In the genomic region with DNA sequence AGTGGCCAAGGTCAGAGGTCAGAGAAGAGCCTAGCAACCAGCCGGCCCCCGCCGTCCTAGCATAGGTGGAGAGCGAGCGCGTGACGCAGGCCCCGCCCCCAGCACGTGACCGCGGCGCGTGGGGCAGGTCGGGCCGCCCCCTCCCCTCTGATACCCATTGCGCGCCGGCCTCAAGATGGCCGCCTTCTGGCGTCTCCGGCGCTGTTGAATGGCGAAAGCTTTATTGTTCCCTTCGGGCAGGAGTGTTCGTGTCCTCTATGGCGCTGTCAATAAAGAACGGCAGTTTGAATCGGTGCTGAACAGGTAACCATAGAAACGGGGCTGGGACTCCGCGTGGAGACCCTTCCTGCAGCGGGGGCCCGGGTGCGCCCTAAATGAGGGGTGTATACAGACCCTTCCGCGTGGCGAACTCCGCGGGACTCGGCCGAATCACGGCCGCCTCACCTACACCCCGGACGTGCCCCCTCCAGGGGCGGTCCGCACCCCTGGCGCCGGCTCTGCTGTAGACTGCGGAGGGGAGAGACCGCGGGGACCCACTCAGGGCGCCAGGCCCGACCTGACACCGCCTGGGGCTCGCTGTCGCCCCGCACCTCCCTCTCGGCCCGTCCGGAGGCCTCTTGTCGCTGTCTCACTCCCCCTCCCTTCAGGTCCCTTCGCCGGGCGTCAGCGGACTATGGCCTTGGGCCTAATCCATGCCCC, we compare ENCODE assay signal across 1 cellular context.
A peak's percentile ranks its signal among the peaks of the same experiment; 100 is the strongest.
TF ChIP-seq lines count a peak whose summit lies in the region.

A gene with protein sequence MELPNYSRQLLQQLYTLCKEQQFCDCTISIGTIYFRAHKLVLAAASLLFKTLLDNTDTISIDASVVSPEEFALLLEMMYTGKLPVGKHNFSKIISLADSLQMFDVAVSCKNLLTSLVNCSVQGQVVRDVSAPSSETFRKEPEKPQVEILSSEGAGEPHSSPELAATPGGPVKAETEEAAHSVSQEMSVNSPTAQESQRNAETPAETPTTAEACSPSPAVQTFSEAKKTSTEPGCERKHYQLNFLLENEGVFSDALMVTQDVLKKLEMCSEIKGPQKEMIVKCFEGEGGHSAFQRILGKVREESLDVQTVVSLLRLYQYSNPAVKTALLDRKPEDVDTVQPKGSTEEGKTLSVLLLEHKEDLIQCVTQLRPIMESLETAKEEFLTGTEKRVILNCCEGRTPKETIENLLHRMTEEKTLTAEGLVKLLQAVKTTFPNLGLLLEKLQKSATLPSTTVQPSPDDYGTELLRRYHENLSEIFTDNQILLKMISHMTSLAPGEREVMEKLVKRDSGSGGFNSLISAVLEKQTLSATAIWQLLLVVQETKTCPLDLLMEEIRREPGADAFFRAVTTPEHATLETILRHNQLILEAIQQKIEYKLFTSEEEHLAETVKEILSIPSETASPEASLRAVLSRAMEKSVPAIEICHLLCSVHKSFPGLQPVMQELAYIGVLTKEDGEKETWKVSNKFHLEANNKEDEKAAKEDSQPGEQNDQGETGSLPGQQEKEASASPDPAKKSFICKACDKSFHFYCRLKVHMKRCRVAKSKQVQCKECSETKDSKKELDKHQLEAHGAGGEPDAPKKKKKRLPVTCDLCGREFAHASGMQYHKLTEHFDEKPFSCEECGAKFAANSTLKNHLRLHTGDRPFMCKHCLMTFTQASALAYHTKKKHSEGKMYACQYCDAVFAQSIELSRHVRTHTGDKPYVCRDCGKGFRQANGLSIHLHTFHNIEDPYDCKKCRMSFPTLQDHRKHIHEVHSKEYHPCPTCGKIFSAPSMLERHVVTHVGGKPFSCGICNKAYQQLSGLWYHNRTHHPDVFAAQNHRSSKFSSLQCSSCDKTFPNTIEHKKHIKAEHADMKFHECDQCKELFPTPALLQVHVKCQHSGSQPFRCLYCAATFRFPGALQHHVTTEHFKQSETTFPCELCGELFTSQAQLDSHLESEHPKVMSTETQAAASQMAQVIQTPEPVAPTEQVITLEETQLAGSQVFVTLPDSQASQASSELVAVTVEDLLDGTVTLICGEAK (plus strand): TSS at position 150 of the 699 bp plus-strand sequence. CDS start 38,098 bp downstream, outside the sequence.

TF ChIP-seq in HepG2, 621 proteins besides CTCF, POLR2A, EP300 and RAD21 (continued from another document and continues in another):
- TF ChIP-seq, protein P1, sequence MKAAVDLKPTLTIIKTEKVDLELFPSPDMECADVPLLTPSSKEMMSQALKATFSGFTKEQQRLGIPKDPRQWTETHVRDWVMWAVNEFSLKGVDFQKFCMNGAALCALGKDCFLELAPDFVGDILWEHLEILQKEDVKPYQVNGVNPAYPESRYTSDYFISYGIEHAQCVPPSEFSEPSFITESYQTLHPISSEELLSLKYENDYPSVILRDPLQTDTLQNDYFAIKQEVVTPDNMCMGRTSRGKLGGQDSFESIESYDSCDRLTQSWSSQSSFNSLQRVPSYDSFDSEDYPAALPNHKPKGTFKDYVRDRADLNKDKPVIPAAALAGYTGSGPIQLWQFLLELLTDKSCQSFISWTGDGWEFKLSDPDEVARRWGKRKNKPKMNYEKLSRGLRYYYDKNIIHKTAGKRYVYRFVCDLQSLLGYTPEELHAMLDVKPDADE (CRISPR knock-in tag; IDR thresholded peaks at IDR 0.05): no peak
- TF ChIP-seq, protein P2, sequence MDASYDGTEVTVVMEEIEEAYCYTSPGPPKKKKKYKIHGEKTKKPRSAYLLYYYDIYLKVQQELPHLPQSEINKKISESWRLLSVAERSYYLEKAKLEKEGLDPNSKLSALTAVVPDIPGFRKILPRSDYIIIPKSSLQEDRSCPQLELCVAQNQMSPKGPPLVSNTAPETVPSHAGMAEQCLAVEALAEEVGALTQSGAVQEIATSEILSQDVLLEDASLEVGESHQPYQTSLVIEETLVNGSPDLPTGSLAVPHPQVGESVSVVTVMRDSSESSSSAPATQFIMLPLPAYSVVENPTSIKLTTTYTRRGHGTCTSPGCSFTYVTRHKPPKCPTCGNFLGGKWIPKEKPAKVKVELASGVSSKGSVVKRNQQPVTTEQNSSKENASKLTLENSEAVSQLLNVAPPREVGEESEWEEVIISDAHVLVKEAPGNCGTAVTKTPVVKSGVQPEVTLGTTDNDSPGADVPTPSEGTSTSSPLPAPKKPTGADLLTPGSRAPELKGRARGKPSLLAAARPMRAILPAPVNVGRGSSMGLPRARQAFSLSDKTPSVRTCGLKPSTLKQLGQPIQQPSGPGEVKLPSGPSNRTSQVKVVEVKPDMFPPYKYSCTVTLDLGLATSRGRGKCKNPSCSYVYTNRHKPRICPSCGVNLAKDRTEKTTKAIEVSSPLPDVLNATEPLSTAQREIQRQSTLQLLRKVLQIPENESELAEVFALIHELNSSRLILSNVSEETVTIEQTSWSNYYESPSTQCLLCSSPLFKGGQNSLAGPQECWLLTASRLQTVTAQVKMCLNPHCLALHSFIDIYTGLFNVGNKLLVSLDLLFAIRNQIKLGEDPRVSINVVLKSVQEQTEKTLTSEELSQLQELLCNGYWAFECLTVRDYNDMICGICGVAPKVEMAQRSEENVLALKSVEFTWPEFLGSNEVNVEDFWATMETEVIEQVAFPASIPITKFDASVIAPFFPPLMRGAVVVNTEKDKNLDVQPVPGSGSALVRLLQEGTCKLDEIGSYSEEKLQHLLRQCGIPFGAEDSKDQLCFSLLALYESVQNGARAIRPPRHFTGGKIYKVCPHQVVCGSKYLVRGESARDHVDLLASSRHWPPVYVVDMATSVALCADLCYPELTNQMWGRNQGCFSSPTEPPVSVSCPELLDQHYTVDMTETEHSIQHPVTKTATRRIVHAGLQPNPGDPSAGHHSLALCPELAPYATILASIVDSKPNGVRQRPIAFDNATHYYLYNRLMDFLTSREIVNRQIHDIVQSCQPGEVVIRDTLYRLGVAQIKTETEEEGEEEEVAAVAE (CRISPR knock-in tag; IDR thresholded peaks at IDR 0.05; ENCODE audit: borderline replicate concordance): peak; percentile 48; the same call in 1 of the 2 replicates
- peak; percentile 92 for TF ChIP-seq MAZ (IDR thresholded peaks at IDR 0.05; ENCODE audit: borderline replicate concordance, low read depth, low read length)
- peak; percentile 66; the same call in 1 of the 2 replicates for TF ChIP-seq MAZ (CRISPR knock-in tag; IDR thresholded peaks at IDR 0.05; ENCODE audit: low read depth)
- TF ChIP-seq MYC (CRISPR knock-in tag; IDR thresholded peaks at IDR 0.05; ENCODE audit: borderline replicate concordance): peak; percentile 90
- TF ChIP-seq NR2C2 (CRISPR knock-in tag; IDR thresholded peaks at IDR 0.05; ENCODE audit: borderline replicate concordance): peak; percentile 96
- no peak for TF ChIP-seq ELF4 (CRISPR knock-in tag; IDR thresholded peaks at IDR 0.05; ENCODE audit: borderline replicate concordance)
- TF ChIP-seq, protein P3, sequence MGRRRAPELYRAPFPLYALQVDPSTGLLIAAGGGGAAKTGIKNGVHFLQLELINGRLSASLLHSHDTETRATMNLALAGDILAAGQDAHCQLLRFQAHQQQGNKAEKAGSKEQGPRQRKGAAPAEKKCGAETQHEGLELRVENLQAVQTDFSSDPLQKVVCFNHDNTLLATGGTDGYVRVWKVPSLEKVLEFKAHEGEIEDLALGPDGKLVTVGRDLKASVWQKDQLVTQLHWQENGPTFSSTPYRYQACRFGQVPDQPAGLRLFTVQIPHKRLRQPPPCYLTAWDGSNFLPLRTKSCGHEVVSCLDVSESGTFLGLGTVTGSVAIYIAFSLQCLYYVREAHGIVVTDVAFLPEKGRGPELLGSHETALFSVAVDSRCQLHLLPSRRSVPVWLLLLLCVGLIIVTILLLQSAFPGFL (CRISPR knock-in tag; IDR thresholded peaks at IDR 0.05): no peak
- peak; percentile 89 for TF ChIP-seq MXD4 (CRISPR knock-in tag; IDR thresholded peaks at IDR 0.05)
- peak; percentile 67; the same call in 1 of the 2 replicates for TF ChIP-seq DR1 (CRISPR knock-in tag; IDR thresholded peaks at IDR 0.05)
- TF ChIP-seq RFX1 (IDR thresholded peaks at IDR 0.05): peak; percentile 75
- TF ChIP-seq ZNF292 (CRISPR knock-in tag; IDR thresholded peaks at IDR 0.05; ENCODE audit: borderline replicate concordance, low read depth): no peak
- TF ChIP-seq, protein P4, sequence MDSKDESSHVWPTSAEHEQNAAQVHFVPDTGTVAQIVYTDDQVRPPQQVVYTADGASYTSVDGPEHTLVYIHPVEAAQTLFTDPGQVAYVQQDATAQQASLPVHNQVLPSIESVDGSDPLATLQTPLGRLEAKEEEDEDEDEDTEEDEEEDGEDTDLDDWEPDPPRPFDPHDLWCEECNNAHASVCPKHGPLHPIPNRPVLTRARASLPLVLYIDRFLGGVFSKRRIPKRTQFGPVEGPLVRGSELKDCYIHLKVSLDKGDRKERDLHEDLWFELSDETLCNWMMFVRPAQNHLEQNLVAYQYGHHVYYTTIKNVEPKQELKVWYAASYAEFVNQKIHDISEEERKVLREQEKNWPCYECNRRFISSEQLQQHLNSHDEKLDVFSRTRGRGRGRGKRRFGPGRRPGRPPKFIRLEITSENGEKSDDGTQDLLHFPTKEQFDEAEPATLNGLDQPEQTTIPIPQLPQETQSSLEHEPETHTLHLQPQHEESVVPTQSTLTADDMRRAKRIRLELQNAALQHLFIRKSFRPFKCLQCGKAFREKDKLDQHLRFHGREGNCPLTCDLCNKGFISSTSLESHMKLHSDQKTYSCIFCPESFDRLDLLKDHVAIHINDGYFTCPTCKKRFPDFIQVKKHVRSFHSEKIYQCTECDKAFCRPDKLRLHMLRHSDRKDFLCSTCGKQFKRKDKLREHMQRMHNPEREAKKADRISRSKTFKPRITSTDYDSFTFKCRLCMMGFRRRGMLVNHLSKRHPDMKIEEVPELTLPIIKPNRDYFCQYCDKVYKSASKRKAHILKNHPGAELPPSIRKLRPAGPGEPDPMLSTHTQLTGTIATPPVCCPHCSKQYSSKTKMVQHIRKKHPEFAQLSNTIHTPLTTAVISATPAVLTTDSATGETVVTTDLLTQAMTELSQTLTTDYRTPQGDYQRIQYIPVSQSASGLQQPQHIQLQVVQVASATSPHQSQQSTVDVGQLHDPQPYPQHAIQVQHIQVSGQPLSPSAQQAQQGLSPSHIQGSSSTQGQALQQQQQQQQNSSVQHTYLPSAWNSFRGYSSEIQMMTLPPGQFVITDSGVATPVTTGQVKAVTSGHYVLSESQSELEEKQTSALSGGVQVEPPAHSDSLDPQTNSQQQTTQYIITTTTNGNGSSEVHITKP (CRISPR knock-in tag; IDR thresholded peaks at IDR 0.05; ENCODE audit: low read depth): 0 out of 2 replicates have a peak, but pooled peaks have one; percentile 33
- no peak for TF ChIP-seq MBD4 (IDR thresholded peaks at IDR 0.05; ENCODE audit: borderline replicate concordance, low read length)
- peak; percentile 85 for TF ChIP-seq RXRA (CRISPR knock-in tag; IDR thresholded peaks at IDR 0.05)
- no peak for TF ChIP-seq HMGA1 (CRISPR knock-in tag; conservative IDR thresholded peaks at IDR 0.05)
- TF ChIP-seq KDM1A (CRISPR knock-in tag; IDR thresholded peaks at IDR 0.05): peak; percentile 24; the same call in 1 of the 2 replicates
- TF ChIP-seq, protein P5, sequence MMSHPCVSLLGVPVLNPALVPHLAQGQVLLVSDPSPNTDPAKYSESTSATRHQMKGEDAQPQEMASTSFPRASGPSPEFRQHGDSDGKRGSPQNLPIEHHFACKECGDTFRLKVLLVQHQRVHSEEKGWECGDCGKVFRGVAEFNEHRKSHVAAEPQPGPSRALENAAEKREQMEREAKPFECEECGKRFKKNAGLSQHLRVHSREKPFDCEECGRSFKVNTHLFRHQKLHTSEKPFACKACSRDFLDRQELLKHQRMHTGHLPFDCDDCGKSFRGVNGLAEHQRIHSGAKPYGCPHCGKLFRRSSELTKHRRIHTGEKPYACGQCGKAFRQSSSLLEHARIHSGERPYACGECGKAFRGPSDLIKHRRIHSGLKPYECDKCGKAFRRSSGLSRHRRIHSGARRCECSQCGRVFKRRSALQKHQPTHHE (CRISPR knock-in tag; IDR thresholded peaks at IDR 0.05; ENCODE audit: borderline replicate concordance): peak; percentile 21; the same call in 1 of the 2 replicates
- TF ChIP-seq, protein P6, sequence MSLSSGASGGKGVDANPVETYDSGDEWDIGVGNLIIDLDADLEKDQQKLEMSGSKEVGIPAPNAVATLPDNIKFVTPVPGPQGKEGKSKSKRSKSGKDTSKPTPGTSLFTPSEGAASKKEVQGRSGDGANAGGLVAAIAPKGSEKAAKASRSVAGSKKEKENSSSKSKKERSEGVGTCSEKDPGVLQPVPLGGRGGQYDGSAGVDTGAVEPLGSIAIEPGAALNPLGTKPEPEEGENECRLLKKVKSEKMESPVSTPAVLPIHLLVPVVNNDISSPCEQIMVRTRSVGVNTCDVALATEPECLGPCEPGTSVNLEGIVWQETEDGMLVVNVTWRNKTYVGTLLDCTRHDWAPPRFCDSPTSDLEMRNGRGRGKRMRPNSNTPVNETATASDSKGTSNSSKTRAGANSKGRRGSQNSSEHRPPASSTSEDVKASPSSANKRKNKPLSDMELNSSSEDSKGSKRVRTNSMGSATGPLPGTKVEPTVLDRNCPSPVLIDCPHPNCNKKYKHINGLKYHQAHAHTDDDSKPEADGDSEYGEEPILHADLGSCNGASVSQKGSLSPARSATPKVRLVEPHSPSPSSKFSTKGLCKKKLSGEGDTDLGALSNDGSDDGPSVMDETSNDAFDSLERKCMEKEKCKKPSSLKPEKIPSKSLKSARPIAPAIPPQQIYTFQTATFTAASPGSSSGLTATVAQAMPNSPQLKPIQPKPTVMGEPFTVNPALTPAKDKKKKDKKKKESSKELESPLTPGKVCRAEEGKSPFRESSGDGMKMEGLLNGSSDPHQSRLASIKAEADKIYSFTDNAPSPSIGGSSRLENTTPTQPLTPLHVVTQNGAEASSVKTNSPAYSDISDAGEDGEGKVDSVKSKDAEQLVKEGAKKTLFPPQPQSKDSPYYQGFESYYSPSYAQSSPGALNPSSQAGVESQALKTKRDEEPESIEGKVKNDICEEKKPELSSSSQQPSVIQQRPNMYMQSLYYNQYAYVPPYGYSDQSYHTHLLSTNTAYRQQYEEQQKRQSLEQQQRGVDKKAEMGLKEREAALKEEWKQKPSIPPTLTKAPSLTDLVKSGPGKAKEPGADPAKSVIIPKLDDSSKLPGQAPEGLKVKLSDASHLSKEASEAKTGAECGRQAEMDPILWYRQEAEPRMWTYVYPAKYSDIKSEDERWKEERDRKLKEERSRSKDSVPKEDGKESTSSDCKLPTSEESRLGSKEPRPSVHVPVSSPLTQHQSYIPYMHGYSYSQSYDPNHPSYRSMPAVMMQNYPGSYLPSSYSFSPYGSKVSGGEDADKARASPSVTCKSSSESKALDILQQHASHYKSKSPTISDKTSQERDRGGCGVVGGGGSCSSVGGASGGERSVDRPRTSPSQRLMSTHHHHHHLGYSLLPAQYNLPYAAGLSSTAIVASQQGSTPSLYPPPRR (CRISPR knock-in tag; IDR thresholded peaks at IDR 0.05; ENCODE audit: borderline replicate concordance): peak; percentile 35; the same call in 1 of the 2 replicates
- no peak for TF ChIP-seq ZNF563 (CRISPR knock-in tag; IDR thresholded peaks at IDR 0.05)
- TF ChIP-seq HDAC2 (CRISPR knock-in tag; IDR thresholded peaks at IDR 0.05): peak; percentile 89
- TF ChIP-seq ZNF331 (CRISPR knock-in tag; IDR thresholded peaks at IDR 0.05): peak; percentile 85
- TF ChIP-seq, protein P7, sequence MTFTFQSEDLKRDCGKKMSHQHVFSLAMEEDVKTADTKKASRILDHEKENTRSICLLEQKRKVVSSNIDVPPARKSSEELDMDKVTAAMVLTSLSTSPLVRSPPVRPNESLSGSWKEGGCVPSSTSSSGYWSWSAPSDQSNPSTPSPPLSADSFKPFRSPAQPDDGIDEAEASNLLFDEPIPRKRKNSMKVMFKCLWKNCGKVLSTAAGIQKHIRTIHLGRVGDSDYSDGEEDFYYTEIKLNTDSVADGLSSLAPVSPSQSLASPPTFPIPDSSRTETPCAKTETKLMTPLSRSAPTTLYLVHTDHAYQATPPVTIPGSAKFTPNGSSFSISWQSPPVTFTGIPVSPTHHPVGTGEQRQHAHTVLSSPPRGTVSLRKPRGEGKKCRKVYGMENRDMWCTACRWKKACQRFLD (CRISPR knock-in tag; IDR thresholded peaks at IDR 0.05; ENCODE audit: borderline replicate concordance): no peak
- TF ChIP-seq SKI (IDR thresholded peaks at IDR 0.05; ENCODE audit: partially characterized antibody): peak; percentile 76
- TF ChIP-seq AKAP8 (CRISPR knock-in tag; IDR thresholded peaks at IDR 0.05): no peak
